ENCODE assay signal across 1 cellular context in the genomic region with DNA sequence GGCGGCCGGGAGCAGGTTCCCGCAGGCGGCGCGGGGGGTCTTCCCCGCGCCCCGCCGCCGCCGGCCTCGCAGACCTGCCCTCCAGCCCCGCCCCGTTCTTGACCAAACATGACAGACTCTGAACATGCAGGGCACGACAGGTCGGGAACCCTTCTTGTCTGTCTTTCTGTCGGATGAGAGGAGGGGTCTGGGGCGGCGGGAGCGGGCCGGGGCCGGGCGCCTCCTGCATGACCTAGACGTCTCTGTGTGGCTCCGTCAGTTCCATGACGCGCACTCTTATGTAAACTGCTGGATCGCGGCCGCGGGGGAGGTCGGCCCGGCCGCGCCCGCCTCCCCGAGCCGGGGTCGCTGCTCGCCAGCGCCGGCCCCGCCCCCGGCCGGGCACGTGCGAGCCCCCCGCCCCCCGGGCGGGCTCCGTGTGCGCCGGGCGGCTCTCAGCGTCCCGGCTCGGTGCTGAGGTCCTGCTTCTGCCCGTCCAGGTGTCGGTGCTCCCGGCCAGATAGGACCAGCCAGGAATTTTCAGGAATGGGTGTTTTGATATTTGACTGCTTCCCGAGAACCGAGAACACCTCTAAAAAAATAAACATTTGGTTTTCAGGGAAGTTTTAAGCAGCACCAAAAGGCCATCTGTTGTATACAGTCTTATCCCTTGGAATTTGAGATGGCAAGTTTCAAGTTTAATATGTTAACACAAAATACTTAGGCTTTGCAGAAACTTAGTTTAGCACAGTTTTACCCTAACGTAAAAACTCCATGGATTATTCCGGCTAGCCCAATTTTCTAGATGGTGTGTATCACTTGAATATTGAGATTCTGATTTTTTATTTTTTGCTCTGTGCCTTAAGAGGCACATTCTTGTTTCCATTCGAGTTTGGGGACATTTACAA.
TF ChIP-seq lines count a peak whose summit lies in the region.

No MANE protein-coding gene starts in this region.

TF ChIP-seq in HepG2, 621 proteins besides CTCF, POLR2A, EP300 and RAD21 (continued from another document and continues in another):
- TF ChIP-seq JDP2 (CRISPR knock-in tag; IDR thresholded peaks at IDR 0.05; ENCODE audit: borderline replicate concordance) (no peak), ZNF780A (CRISPR knock-in tag; IDR thresholded peaks at IDR 0.05) (no peak), SRSF1 (optimal IDR thresholded peaks at IDR 0.05; ENCODE audit: low read depth, low read length) (no peak), HNF1A (IDR thresholded peaks at IDR 0.05; ENCODE audit: low read depth) (no peak), HNF1A (CRISPR knock-in tag; IDR thresholded peaks at IDR 0.05; ENCODE audit: borderline replicate concordance) (no peak), AKAP8 (CRISPR knock-in tag; IDR thresholded peaks at IDR 0.05) (no peak), PHF21A (CRISPR knock-in tag; IDR thresholded peaks at IDR 0.05) (no peak), DZIP1 (CRISPR knock-in tag; IDR thresholded peaks at IDR 0.05) (no peak), ZNF557 (CRISPR knock-in tag; IDR thresholded peaks at IDR 0.05) (no peak), ZNF205 (CRISPR knock-in tag; IDR thresholded peaks at IDR 0.05) (no peak), ZNF33A (CRISPR knock-in tag; IDR thresholded peaks at IDR 0.05; ENCODE audit: borderline replicate concordance) (no peak), PLRG1 (conservative IDR thresholded peaks at IDR 0.05) (no peak), SIN3A (IDR thresholded peaks at IDR 0.05; ENCODE audit: borderline replicate concordance, low read depth, low read length) (peak; percentile 62; the same call in 1 of the 2 replicates), ZNF589 (CRISPR knock-in tag; conservative IDR thresholded peaks at IDR 0.05) (no peak), CHD2 (IDR thresholded peaks at IDR 0.05; ENCODE audit: low read depth, low read length) (no peak), BORCS8-MEF2B (CRISPR knock-in tag; IDR thresholded peaks at IDR 0.05) (peak; percentile 5; the same call in 1 of the 2 replicates), SKI (IDR thresholded peaks at IDR 0.05; ENCODE audit: partially characterized antibody) (peak; percentile 74), RBM39 (IDR thresholded peaks at IDR 0.05; ENCODE audit: low read depth, low read length, poor library complexity, severe bottlenecking) (no peak), HNRNPH1 (optimal IDR thresholded peaks at IDR 0.05; ENCODE audit: low read depth, low read length) (no peak), HMG20A (CRISPR knock-in tag; IDR thresholded peaks at IDR 0.05; ENCODE audit: borderline replicate concordance) (no peak), DNMT1 (CRISPR knock-in tag; IDR thresholded peaks at IDR 0.05) (no peak), ZNF431 (CRISPR knock-in tag; IDR thresholded peaks at IDR 0.05; ENCODE audit: borderline replicate concordance, low read depth) (no peak; the same call in 1 of the 2 replicates), FOXC1 (CRISPR knock-in tag; IDR thresholded peaks at IDR 0.05; ENCODE audit: borderline replicate concordance) (no peak), ZFP37 (CRISPR knock-in tag; IDR thresholded peaks at IDR 0.05; ENCODE audit: borderline replicate concordance) (no peak), HMGA1 (CRISPR knock-in tag; conservative IDR thresholded peaks at IDR 0.05) (no peak), MED1 (CRISPR knock-in tag; IDR thresholded peaks at IDR 0.05) (peak; percentile 43; the same call in 1 of the 2 replicates), ARNTL (CRISPR knock-in tag; IDR thresholded peaks at IDR 0.05) (no peak), CBX1 (IDR thresholded peaks at IDR 0.05; ENCODE audit: low read depth) (no peak), SIN3B (IDR thresholded peaks at IDR 0.05; ENCODE audit: low read length) (0 out of 2 replicates have a peak, but pooled peaks have one; percentile 26), BCL6 (CRISPR knock-in tag; IDR thresholded peaks at IDR 0.05) (no peak), ZNF850 (CRISPR knock-in tag; conservative IDR thresholded peaks at IDR 0.05) (no peak), NPAS2 (CRISPR knock-in tag; IDR thresholded peaks at IDR 0.05; ENCODE audit: borderline replicate concordance) (no peak), ZNF326 (CRISPR knock-in tag; IDR thresholded peaks at IDR 0.05; ENCODE audit: borderline replicate concordance) (no peak), KDM4B (CRISPR knock-in tag; IDR thresholded peaks at IDR 0.05) (no peak)
- TF ChIP-seq, protein P1, sequence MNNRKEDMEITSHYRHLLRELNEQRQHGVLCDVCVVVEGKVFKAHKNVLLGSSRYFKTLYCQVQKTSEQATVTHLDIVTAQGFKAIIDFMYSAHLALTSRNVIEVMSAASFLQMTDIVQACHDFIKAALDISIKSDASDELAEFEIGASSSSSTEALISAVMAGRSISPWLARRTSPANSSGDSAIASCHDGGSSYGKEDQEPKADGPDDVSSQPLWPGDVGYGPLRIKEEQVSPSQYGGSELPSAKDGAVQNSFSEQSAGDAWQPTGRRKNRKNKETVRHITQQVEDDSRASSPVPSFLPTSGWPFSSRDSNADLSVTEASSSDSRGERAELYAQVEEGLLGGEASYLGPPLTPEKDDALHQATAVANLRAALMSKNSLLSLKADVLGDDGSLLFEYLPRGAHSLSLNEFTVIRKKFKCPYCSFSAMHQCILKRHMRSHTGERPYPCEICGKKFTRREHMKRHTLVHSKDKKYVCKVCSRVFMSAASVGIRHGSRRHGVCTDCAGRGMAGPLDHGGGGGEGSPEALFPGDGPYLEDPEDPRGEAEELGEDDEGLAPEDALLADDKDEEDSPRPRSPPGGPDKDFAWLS (CRISPR knock-in tag; IDR thresholded peaks at IDR 0.05; ENCODE audit: borderline replicate concordance): no peak
- TF ChIP-seq, protein P2, sequence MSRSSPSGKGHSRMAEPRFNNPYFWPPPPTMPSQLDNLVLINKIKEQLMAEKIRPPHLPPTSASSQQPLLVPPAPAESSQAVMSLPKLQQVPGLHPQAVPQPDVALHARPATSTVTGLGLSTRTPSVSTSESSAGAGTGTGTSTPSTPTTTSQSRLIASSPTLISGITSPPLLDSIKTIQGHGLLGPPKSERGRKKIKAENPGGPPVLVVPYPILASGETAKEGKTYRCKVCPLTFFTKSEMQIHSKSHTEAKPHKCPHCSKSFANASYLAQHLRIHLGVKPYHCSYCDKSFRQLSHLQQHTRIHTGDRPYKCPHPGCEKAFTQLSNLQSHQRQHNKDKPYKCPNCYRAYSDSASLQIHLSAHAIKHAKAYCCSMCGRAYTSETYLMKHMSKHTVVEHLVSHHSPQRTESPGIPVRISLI (CRISPR knock-in tag; IDR thresholded peaks at IDR 0.05; ENCODE audit: borderline replicate concordance): no peak
- TF ChIP-seq, protein P3, sequence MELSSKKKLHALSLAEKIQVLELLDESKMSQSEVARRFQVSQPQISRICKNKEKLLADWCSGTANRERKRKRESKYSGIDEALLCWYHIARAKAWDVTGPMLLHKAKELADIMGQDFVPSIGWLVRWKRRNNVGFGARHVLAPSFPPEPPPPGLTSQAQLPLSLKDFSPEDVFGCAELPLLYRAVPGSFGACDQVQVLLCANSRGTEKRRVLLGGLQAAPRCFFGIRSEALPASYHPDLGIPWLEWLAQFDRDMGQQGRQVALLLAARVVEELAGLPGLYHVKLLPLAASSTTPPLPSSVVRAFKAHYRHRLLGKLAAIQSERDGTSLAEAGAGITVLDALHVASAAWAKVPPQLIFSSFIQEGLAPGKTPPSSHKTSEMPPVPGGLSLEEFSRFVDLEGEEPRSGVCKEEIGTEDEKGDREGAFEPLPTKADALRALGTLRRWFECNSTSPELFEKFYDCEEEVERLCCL (CRISPR knock-in tag; IDR thresholded peaks at IDR 0.05; ENCODE audit: borderline replicate concordance): no peak
- TF ChIP-seq, protein P4, sequence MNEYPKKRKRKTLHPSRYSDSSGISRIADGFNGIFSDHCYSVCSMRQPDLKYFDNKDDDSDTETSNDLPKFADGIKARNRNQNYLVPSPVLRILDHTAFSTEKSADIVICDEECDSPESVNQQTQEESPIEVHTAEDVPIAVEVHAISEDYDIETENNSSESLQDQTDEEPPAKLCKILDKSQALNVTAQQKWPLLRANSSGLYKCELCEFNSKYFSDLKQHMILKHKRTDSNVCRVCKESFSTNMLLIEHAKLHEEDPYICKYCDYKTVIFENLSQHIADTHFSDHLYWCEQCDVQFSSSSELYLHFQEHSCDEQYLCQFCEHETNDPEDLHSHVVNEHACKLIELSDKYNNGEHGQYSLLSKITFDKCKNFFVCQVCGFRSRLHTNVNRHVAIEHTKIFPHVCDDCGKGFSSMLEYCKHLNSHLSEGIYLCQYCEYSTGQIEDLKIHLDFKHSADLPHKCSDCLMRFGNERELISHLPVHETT (CRISPR knock-in tag; conservative IDR thresholded peaks at IDR 0.05): no peak
- TF ChIP-seq, protein P5, sequence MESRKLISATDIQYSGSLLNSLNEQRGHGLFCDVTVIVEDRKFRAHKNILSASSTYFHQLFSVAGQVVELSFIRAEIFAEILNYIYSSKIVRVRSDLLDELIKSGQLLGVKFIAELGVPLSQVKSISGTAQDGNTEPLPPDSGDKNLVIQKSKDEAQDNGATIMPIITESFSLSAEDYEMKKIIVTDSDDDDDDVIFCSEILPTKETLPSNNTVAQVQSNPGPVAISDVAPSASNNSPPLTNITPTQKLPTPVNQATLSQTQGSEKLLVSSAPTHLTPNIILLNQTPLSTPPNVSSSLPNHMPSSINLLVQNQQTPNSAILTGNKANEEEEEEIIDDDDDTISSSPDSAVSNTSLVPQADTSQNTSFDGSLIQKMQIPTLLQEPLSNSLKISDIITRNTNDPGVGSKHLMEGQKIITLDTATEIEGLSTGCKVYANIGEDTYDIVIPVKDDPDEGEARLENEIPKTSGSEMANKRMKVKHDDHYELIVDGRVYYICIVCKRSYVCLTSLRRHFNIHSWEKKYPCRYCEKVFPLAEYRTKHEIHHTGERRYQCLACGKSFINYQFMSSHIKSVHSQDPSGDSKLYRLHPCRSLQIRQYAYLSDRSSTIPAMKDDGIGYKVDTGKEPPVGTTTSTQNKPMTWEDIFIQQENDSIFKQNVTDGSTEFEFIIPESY (CRISPR knock-in tag; IDR thresholded peaks at IDR 0.05): no peak
- TF ChIP-seq, protein P6, sequence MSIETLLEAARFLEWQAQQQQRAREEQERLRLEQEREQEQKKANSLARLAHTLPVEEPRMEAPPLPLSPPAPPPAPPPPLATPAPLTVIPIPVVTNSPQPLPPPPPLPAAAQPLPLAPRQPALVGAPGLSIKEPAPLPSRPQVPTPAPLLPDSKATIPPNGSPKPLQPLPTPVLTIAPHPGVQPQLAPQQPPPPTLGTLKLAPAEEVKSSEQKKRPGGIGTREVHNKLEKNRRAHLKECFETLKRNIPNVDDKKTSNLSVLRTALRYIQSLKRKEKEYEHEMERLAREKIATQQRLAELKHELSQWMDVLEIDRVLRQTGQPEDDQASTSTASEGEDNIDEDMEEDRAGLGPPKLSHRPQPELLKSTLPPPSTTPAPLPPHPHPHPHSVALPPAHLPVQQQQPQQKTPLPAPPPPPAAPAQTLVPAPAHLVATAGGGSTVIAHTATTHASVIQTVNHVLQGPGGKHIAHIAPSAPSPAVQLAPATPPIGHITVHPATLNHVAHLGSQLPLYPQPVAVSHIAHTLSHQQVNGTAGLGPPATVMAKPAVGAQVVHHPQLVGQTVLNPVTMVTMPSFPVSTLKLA (IDR thresholded peaks at IDR 0.05): no peak
- TF ChIP-seq, protein P7, sequence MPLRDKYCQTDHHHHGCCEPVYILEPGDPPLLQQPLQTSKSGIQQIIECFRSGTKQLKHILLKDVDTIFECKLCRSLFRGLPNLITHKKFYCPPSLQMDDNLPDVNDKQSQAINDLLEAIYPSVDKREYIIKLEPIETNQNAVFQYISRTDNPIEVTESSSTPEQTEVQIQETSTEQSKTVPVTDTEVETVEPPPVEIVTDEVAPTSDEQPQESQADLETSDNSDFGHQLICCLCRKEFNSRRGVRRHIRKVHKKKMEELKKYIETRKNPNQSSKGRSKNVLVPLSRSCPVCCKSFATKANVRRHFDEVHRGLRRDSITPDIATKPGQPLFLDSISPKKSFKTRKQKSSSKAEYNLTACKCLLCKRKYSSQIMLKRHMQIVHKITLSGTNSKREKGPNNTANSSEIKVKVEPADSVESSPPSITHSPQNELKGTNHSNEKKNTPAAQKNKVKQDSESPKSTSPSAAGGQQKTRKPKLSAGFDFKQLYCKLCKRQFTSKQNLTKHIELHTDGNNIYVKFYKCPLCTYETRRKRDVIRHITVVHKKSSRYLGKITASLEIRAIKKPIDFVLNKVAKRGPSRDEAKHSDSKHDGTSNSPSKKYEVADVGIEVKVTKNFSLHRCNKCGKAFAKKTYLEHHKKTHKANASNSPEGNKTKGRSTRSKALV (CRISPR knock-in tag; IDR thresholded peaks at IDR 0.05): no peak
